Comparison of ENCODE assay signal across 11 cellular contexts in the genomic region with DNA sequence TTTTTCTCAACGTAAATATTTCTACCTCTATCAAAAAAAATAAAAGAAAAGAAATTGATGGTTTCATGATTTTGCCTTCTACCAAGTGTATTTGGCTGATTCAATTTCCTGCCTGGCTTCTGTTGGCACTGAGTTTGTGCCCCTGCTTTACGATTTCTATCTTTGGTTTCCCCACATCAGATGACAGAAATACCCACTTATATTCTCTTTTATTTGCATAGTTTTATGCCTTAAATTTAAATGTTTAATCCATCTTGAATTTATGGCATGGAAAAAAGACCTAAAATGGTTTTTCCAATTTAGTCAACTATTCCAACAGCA. TPM values are rescaled to one million over a fixed set of nuclear protein-coding genes. Genes with fewer than 3 reads are reported as not detected.
DNase-seq lines count a peak whose midpoint lies in the region; ATAC-seq and TF ChIP-seq lines count a peak whose summit lies in the region.
"Had no signal": no experiment of that assay in that cellular context is flagged by ENCODE, and none has a peak within 500 bp of the region (broad histone marks: within the 10 kb centered on the region; RNA-seq: fewer than 3 reads in every experiment).

No MANE protein-coding gene starts in this region.

- H3K27me3 ChIP-seq in ACC112 (ENCODE audit: insufficient read depth, low read length) (no peaks in the 10 kb centered on the region), adipocyte (replicated peaks; ENCODE audit: control insufficient read depth, insufficient read depth, low read length) (no peaks in the 10 kb centered on the region)

- H3K79me2 ChIP-seq in ACC112 (ENCODE audit: control insufficient read depth, insufficient read depth, low read length, unreplicated experiment) = peaks cover 33% of the 10 kb centered on the region

- H3K9me3 Mint-ChIP-seq in HFFc6 = no peaks in the 10 kb centered on the region
- H3K9me3 Mint-ChIP-seq in naive thymus-derived CD8-positive, alpha-beta T cell = no peaks in the 10 kb centered on the region

- H3K4me3 Mint-ChIP-seq in HFFc6 = peak overlapping the region; percentile 87
- H3K4me3 Mint-ChIP-seq in naive thymus-derived CD8-positive, alpha-beta T cell = peak overlapping the region; percentile 74 to 87 (median 82)

- H3K9me3 ChIP-seq in adipocyte (ENCODE audit: control insufficient read depth, low read length) = no peaks in the 10 kb centered on the region
- H3K9me3 ChIP-seq: Caco-2 had no signal

- peak overlapping the region; percentile 97 for H3K27ac Mint-ChIP-seq in HFFc6
- peak overlapping the region; percentile 80 to 95 (median 92) for H3K27ac Mint-ChIP-seq in naive thymus-derived CD8-positive, alpha-beta T cell

- H3K27me3 Mint-ChIP-seq in HFFc6 (ENCODE audit: insufficient read depth) = no peaks in the 10 kb centered on the region
- H3K27me3 Mint-ChIP-seq in naive thymus-derived CD8-positive, alpha-beta T cell = no peaks in the 10 kb centered on the region

- H3K36me3 Mint-ChIP-seq in HFFc6 (ENCODE audit: low read depth) = no peaks in the 10 kb centered on the region
- no peaks in the 10 kb centered on the region for H3K36me3 Mint-ChIP-seq in naive thymus-derived CD8-positive, alpha-beta T cell

- ATAC-seq in naive thymus-derived CD8-positive, alpha-beta T cell = peak; percentile 62 to 65
- no peak for ATAC-seq in HG03108 (IDR thresholded peaks at IDR 0.05; ENCODE audit: unreplicated experiment)
- ATAC-seq in HG02798 (IDR thresholded peaks at IDR 0.05; ENCODE audit: poor library complexity, unreplicated experiment) = no peak

- H2AFZ ChIP-seq in ACC112 (ENCODE audit: low read length, unreplicated experiment) = no peak overlapping the region

- H3K27ac ChIP-seq in ACC112 (ENCODE audit: low read depth, low read length) = peak overlapping the region; percentile 94

- H3K4me1 ChIP-seq in ACC112 (ENCODE audit: control insufficient read depth, insufficient read depth, low read length, unreplicated experiment) (peaks cover 15% of the 10 kb centered on the region), adipocyte (ENCODE audit: control insufficient read depth, insufficient read depth, low read length) (peaks cover 10% of the 10 kb centered on the region)
- H3K4me1 ChIP-seq: Caco-2 had no signal

- TF ChIP-seq CTCF in HFFc6 (IDR thresholded peaks at IDR 0.05) = no peak

- H3K4me1 Mint-ChIP-seq in HFFc6 (ENCODE audit: low read depth) = peaks cover 26% of the 10 kb centered on the region
- peaks cover 2 to 22% (median 20%) of the 10 kb centered on the region in 4 donors for H3K4me1 Mint-ChIP-seq in naive thymus-derived CD8-positive, alpha-beta T cell

- POLR2A ChIA-PET in naive thymus-derived CD8-positive, alpha-beta T cell (lab: Charles Lee) = interaction anchor here (2.5 kb wide), 1 partner anchor 10 kb away, joined by 9 read pairs; no protein-coding TSS in a partner anchor

- DNase-seq in HFFc6 (no peak), adipocyte (ENCODE audit: low read depth) (no peak), NCI-H187 treated with DMSO at 0.1 percent for 48 hours (lab: John Stamatoyannopoulos, UW) (no peak), GM19240 (ENCODE audit: insufficient read length, low spot score) (no peak)
- peak in 2 of 10 donors; percentile 31 to 41 for DNase-seq in naive thymus-derived CD8-positive, alpha-beta T cell
- DNase-seq: Caco-2, hippocampal formation, NCI-H1436 treated with DMSO at 0.1 percent for 48 hours had no signal

- H3K9ac ChIP-seq in adipocyte (ENCODE audit: low read length) = peak overlapping the region; percentile 80

- H3K36me3 ChIP-seq in ACC112 (ENCODE audit: insufficient read depth, low read length) = peaks cover 8% of the 10 kb centered on the region
- peaks cover 8% of the 10 kb centered on the region for H3K36me3 ChIP-seq in adipocyte (ENCODE audit: control insufficient read depth, insufficient read depth, low read length, severe bottlenecking)

- H3K4me3 ChIP-seq in ACC112 (ENCODE audit: low read depth, low read length) (peak overlapping the region; percentile 69), adipocyte (ENCODE audit: low read length) (no peak overlapping the region)

RNA-seq across cellular contexts. Expression of a gene that starts 34.3 kb away (rescaled TPM):
- 10 to 100 TPM; 21.3 to 26.6 (median 24.7) TPM for total RNA-seq in HFFc6 (2021; fragmentation: NEBNext Ultra II Directional; extraction: Animal tissue kit (Norgen Biotek cat#: 25700))
- total RNA-seq in naive thymus-derived CD8-positive, alpha-beta T cell = 10 to 100 TPM; 18.0 to 19.9 TPM
- polyA plus RNA-seq in naive thymus-derived CD8-positive, alpha-beta T cell = 10 to 100 TPM in 2 of 3 donors, 1 to 10 TPM in 1; 6.4 to 13.3 (median 10.1) TPM

Comparison
In these comparisons a context has a peak if more than half of its experiments do, and no peak if none do; other contexts are left out.
1. ATAC-seq: peak in naive thymus-derived CD8-positive, alpha-beta T cell (2 of 2); none in HG03108 (single experiment) and HG02798 (single experiment).